In genomic region chr1:235207202-235207565, GRCh38 we compare ENCODE assay signal across 11 cellular contexts. TPM values are rescaled to one million over a fixed set of nuclear protein-coding genes. Genes with fewer than 3 reads are reported as not detected.
DNase-seq lines count a peak whose midpoint lies in the region; ATAC-seq and TF ChIP-seq lines count a peak whose summit lies in the region.
"Had no signal": no experiment of that assay in that cellular context is flagged by ENCODE, and none has a peak within 500 bp of the region (broad histone marks: within the 10 kb centered on the region; RNA-seq: fewer than 3 reads in every experiment).

No MANE protein-coding gene starts in this region.

- H3K36me3 Mint-ChIP-seq in HFFc6 (ENCODE audit: low read depth) (peaks cover 15% of the 10 kb centered on the region), activated B cell treated with CpG ODN at 0.5 μM for 24 hours (ENCODE audit: low read depth) (peaks cover 56% of the 10 kb centered on the region), endothelial cell (ENCODE audit: low read depth, unreplicated experiment) (peaks cover 12% of the 10 kb centered on the region)
- peaks cover 14% of the 10 kb centered on the region for H3K36me3 Mint-ChIP-seq in activated naive CD8-positive, alpha-beta T cell treated with anti-CD3 and anti-CD28 coated beads for 36 hours

- whole genome bisulfite sequencing in right lobe of liver (ENCODE audit: insufficient coverage, low coverage, low lambda C conversion rate, missing lambda C conversion rate) = 67% methylated on average over 2 of the region's 2 CpGs

- TF ChIP-seq CTCF in HFFc6 (IDR thresholded peaks at IDR 0.05) (no peak), activated B cell treated with CpG ODN at 0.5 μM for 24 hours (IDR thresholded peaks at IDR 0.05) (no peak), endothelial cell (IDR thresholded peaks at IDR 0.05; ENCODE audit: unreplicated experiment) (no peak), right lobe of liver (IDR thresholded peaks at IDR 0.05) (no peak)

- peaks cover 0 to 12% (median 3%) of the 10 kb centered on the region in 4 donors for H3K36me3 ChIP-seq in right lobe of liver
- H3K36me3 ChIP-seq: ovary had no signal

- no peaks in the 10 kb centered on the region for H3K4me1 ChIP-seq in right lobe of liver
- H3K4me1 ChIP-seq: stomach had no signal

- no peaks in the 10 kb centered on the region for H3K27me3 ChIP-seq in right lobe of liver
- H3K27me3 ChIP-seq: ovary, stomach had no signal

- H3K4me3 ChIP-seq in right lobe of liver = no peak overlapping the region
- H3K4me3 ChIP-seq: ovary, stomach had no signal

- H3K27ac Mint-ChIP-seq in HFFc6 (peak overlapping the region; percentile 22; the same call in 1 of the 2 replicates), activated B cell treated with CpG ODN at 0.5 μM for 24 hours (peak overlapping the region; percentile 31), endothelial cell (ENCODE audit: unreplicated experiment) (no peak overlapping the region)
- H3K27ac Mint-ChIP-seq in activated naive CD8-positive, alpha-beta T cell treated with anti-CD3 and anti-CD28 coated beads for 36 hours = peak overlapping the region; percentile 84

- POLR2A ChIA-PET in activated B cell treated with CpG ODN at 0.5 μM for 24 hours (lab: Charles Lee) = no interaction called here

- no peaks in the 10 kb centered on the region for H3K9me3 ChIP-seq in right lobe of liver
- H3K9me3 ChIP-seq: ovary, stomach had no signal

- no peaks in the 10 kb centered on the region for H3K9me3 Mint-ChIP-seq in HFFc6
- no peaks in the 10 kb centered on the region for H3K9me3 Mint-ChIP-seq in activated B cell treated with CpG ODN at 0.5 μM for 24 hours
- no peaks in the 10 kb centered on the region for H3K9me3 Mint-ChIP-seq in activated naive CD8-positive, alpha-beta T cell treated with anti-CD3 and anti-CD28 coated beads for 36 hours
- peaks cover 4% of the 10 kb centered on the region for H3K9me3 Mint-ChIP-seq in endothelial cell (ENCODE audit: unreplicated experiment)

- peaks cover 19% of the 10 kb centered on the region for H3K4me1 Mint-ChIP-seq in HFFc6 (ENCODE audit: low read depth)
- H3K4me1 Mint-ChIP-seq in activated B cell treated with CpG ODN at 0.5 μM for 24 hours = no peaks in the 10 kb centered on the region
- peaks cover 21% of the 10 kb centered on the region for H3K4me1 Mint-ChIP-seq in activated naive CD8-positive, alpha-beta T cell treated with anti-CD3 and anti-CD28 coated beads for 36 hours
- peaks cover 8% of the 10 kb centered on the region for H3K4me1 Mint-ChIP-seq in endothelial cell (ENCODE audit: unreplicated experiment)

- TF ChIP-seq POLR2A in right lobe of liver (IDR thresholded peaks at IDR 0.05) = no peak

- H3K27me3 Mint-ChIP-seq in HFFc6 (ENCODE audit: insufficient read depth) = no peaks in the 10 kb centered on the region; the same call in none of the 2 replicates
- no peaks in the 10 kb centered on the region for H3K27me3 Mint-ChIP-seq in activated B cell treated with CpG ODN at 0.5 μM for 24 hours
- H3K27me3 Mint-ChIP-seq in activated naive CD8-positive, alpha-beta T cell treated with anti-CD3 and anti-CD28 coated beads for 36 hours = no peaks in the 10 kb centered on the region
- no peaks in the 10 kb centered on the region for H3K27me3 Mint-ChIP-seq in endothelial cell (ENCODE audit: unreplicated experiment)

- H3K27ac ChIP-seq in right lobe of liver = no peak overlapping the region
- H3K27ac ChIP-seq: ovary, stomach, WERI-Rb-1 had no signal

- DNase-seq in HFFc6 (no peak), activated B cell treated with CpG ODN at 0.5 μM for 24 hours (no peak), endothelial cell (ENCODE audit: low spot score) (no peak), right lobe of liver (no peak), MV-4-11 (lab: John Stamatoyannopoulos, UW) (no peak), D341Med (ENCODE audit: low spot score) (no peak)
- DNase-seq in activated naive CD8-positive, alpha-beta T cell treated with anti-CD3 and anti-CD28 coated beads for 36 hours = peak; percentile 33
- DNase-seq in stimulated activated CD4-positive, alpha-beta T cell treated with anti-CD3 and anti-CD28 coated beads, Interleukin-2, amount 100 ng/mL, for 24 hours = peak; percentile 47 to 50
- DNase-seq: ovary, stomach, WERI-Rb-1 had no signal

- intact Hi-C loops in activated B cell treated with CpG ODN at 0.5 μM for 24 hours (cut with micrococcal nuclease) = no loop called here
- intact Hi-C loops in right lobe of liver (cut with DNase I) = no loop called here

- H3K4me3 Mint-ChIP-seq in HFFc6 = no peak overlapping the region
- H3K4me3 Mint-ChIP-seq in activated B cell treated with CpG ODN at 0.5 μM for 24 hours = no peak overlapping the region
- H3K4me3 Mint-ChIP-seq in activated naive CD8-positive, alpha-beta T cell treated with anti-CD3 and anti-CD28 coated beads for 36 hours = peak overlapping the region; percentile 19
- no peak overlapping the region for H3K4me3 Mint-ChIP-seq in endothelial cell (ENCODE audit: unreplicated experiment)

- CTCF ChIA-PET in activated B cell treated with CpG ODN at 0.5 μM for 24 hours (lab: Charles Lee) = no interaction called here

- ATAC-seq in activated B cell treated with CpG ODN at 0.5 μM for 24 hours (ENCODE audit: low read depth) (no peak), right lobe of liver (no peak)

RNA-seq across cellular contexts. Expression of gene RBM34, which starts 46.1 kb away (rescaled TPM):
- total RNA-seq in HFFc6 (2021; fragmentation: NEBNext Ultra II Directional; extraction: Animal tissue kit (Norgen Biotek cat#: 25700)) = 10 to 100 TPM; 68.6 to 85.2 (median 75.4) TPM
- total RNA-seq in activated B cell treated with CpG ODN at 0.5 μM for 24 hours (122 and 128 TPM in 2 replicates), endothelial cell (ENCODE audit: unreplicated experiment) (52.2 TPM), right lobe of liver (10 to 100 TPM; 16.6 to 37.7 (median 24.7) TPM)
- 100 to 1,000 TPM; 143 to 156 TPM for total RNA-seq in activated naive CD8-positive, alpha-beta T cell treated with anti-CD3 and anti-CD28 coated beads for 36 hours

Comparison
In these comparisons a context has a peak if more than half of its experiments do, and no peak if none do; other contexts are left out.
1. DNase-seq: peak in activated naive CD8-positive, alpha-beta T cell treated with anti-CD3 and anti-CD28 coated beads for 36 hours (single experiment) and stimulated activated CD4-positive, alpha-beta T cell treated with anti-CD3 and anti-CD28 coated beads, Interleukin-2, amount 100 ng/mL, for 24 hours (2 of 2); none in HFFc6 (single experiment), activated B cell treated with CpG ODN at 0.5 μM for 24 hours (single experiment), endothelial cell (single experiment), right lobe of liver (0 of 3), MV-4-11 (single experiment) and D341Med (single experiment).